ENCODE assay signal across 8 cellular contexts in genomic region chr3:108818404-108818803, GRCh38. TPM values are rescaled to one million over a fixed set of nuclear protein-coding genes. Genes with fewer than 3 reads are reported as not detected.
DNase-seq lines count a peak whose midpoint lies in the region; ATAC-seq and TF ChIP-seq lines count a peak whose summit lies in the region.

No MANE protein-coding gene starts in this region.

- peaks cover 4% of the 10 kb centered on the region for H3K9me3 Mint-ChIP-seq in activated naive CD8-positive, alpha-beta T cell treated with anti-CD3 and anti-CD28 coated beads, Interleukin-2, amount 50 U/mL, for 24 hours
- peaks cover 6% of the 10 kb centered on the region for H3K9me3 Mint-ChIP-seq in neural progenitor cell

- ATAC-seq in GM19438 (IDR thresholded peaks at IDR 0.05; ENCODE audit: low read depth, unreplicated experiment) (peak; percentile 95), HG03469 (IDR thresholded peaks at IDR 0.05; ENCODE audit: unreplicated experiment) (peak; percentile 85), esophagus mucosa (no peak)
- peak; percentile 97 for ATAC-seq in activated naive CD8-positive, alpha-beta T cell treated with anti-CD3 and anti-CD28 coated beads, Interleukin-2, amount 50 U/mL, for 24 hours

- H3K79me2 ChIP-seq in neural progenitor cell (ENCODE audit: low read depth): no peaks in the 10 kb centered on the region

- no peaks in the 10 kb centered on the region for H3F3A ChIP-seq in neural progenitor cell (ENCODE audit: low read depth)

- no peak overlapping the region for H3K27ac Mint-ChIP-seq in activated naive CD8-positive, alpha-beta T cell treated with anti-CD3 and anti-CD28 coated beads, Interleukin-2, amount 50 U/mL, for 24 hours
- no peak overlapping the region for H3K27ac Mint-ChIP-seq in neural progenitor cell

- H3K4me1 ChIP-seq in neural progenitor cell: no peaks in the 10 kb centered on the region

- no peak overlapping the region for H3K4me3 ChIP-seq in neural progenitor cell

- no peaks in the 10 kb centered on the region for H3K36me3 ChIP-seq in neural progenitor cell

- no peaks in the 10 kb centered on the region for H3K27me3 Mint-ChIP-seq in activated naive CD8-positive, alpha-beta T cell treated with anti-CD3 and anti-CD28 coated beads, Interleukin-2, amount 50 U/mL, for 24 hours
- peaks cover 2% of the 10 kb centered on the region for H3K27me3 Mint-ChIP-seq in neural progenitor cell (ENCODE audit: insufficient read depth, low read depth)

- DNase-seq in Caki2 (ENCODE audit: low read depth) (peak; percentile 30), SK-MEL-5 (ENCODE audit: low read depth, low spot score) (peak; percentile 81), neural progenitor cell (ENCODE audit: low spot score) (peak; percentile 72), NCI-H1048 (lab: John Stamatoyannopoulos, UW) (no peak)
- peak; percentile 40 for DNase-seq in activated naive CD8-positive, alpha-beta T cell treated with anti-CD3 and anti-CD28 coated beads, Interleukin-2, amount 50 U/mL, for 24 hours

- no peaks in the 10 kb centered on the region for H3K36me3 Mint-ChIP-seq in activated naive CD8-positive, alpha-beta T cell treated with anti-CD3 and anti-CD28 coated beads, Interleukin-2, amount 50 U/mL, for 24 hours (ENCODE audit: low read depth)
- no peaks in the 10 kb centered on the region for H3K36me3 Mint-ChIP-seq in neural progenitor cell

- H3K9ac ChIP-seq in neural progenitor cell: no peak overlapping the region

- in situ Hi-C loops in Caki2 (cut with HindIII; ENCODE audit: low pct_unique_long_range_greater_than_20kb, low sequenced_read_pairs): no loop called here
- in situ Hi-C loops in SK-MEL-5 (cut with HindIII; ENCODE audit: low pct_unique_long_range_greater_than_20kb, low sequenced_read_pairs): no loop called here

- H3K27ac ChIP-seq in neural progenitor cell: no peak overlapping the region

- peak overlapping the region; percentile 83 for H2AFZ ChIP-seq in neural progenitor cell (replicated peaks)

- no peaks in the 10 kb centered on the region for H4K20me1 ChIP-seq in neural progenitor cell (ENCODE audit: low read depth)

- peaks cover 36% of the 10 kb centered on the region for H3K4me1 Mint-ChIP-seq in activated naive CD8-positive, alpha-beta T cell treated with anti-CD3 and anti-CD28 coated beads, Interleukin-2, amount 50 U/mL, for 24 hours
- no peaks in the 10 kb centered on the region for H3K4me1 Mint-ChIP-seq in neural progenitor cell

- H3K4me2 ChIP-seq in neural progenitor cell: no peak overlapping the region

- no peaks in the 10 kb centered on the region for H3K9me3 ChIP-seq in neural progenitor cell (ENCODE audit: low read depth)

- TF ChIP-seq CTCF in neural progenitor cell (IDR thresholded peaks at IDR 0.05): peak; percentile 60

- no peaks in the 10 kb centered on the region for H3K27me3 ChIP-seq in neural progenitor cell

- H3K4me3 Mint-ChIP-seq in activated naive CD8-positive, alpha-beta T cell treated with anti-CD3 and anti-CD28 coated beads, Interleukin-2, amount 50 U/mL, for 24 hours: peak overlapping the region; percentile 3
- H3K4me3 Mint-ChIP-seq in neural progenitor cell: no peak overlapping the region

RNA-seq across cellular contexts. Expression of gene TRAT1, which starts 4.2 kb away (rescaled TPM):
- not detected in 2 replicates for total RNA-seq in Caki2 (2014; rRNA removed; shearing (Covaris generic); ENCODE audit: low replicate concordance)
- not detected in 2 replicates for total RNA-seq in SK-MEL-5 (2014; rRNA removed; shearing (Covaris generic))
- polyA plus RNA-seq in SK-MEL-5 (2015; cell fraction: cytosol; rRNA removed): not detected in 2 replicates
- polyA plus RNA-seq in SK-MEL-5 (2015; cell fraction: nucleus; rRNA removed): not detected in 2 replicates
- total RNA-seq in neural progenitor cell (ENCODE audit: low replicate concordance) (not detected in 2 replicates), esophagus mucosa (0.20 TPM)
